In the genomic region with DNA sequence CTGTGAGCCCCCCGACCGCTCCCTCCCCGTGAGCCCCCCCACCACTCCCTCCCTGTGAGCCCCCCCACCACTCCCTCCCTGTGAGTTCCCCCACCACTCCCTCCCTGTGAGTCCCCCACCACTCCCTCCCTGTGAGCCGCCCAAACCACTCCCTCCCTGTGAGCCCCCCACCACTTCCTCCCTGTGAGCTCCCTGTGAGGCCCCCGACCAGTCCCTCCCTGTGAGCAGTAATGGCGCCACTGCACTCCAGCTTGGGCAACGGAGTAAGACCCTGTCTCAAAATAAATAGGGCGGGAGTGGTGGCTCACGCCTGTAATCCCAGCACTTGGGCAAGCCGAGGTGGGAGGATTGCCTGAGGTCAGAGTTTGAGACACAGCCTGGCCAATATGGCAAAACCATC, we compare ENCODE assay signal across 1 cellular context.
TF ChIP-seq lines count a peak whose summit lies in the region.

No MANE protein-coding gene starts in this region.

TF ChIP-seq in HEK293, 187 proteins besides CTCF, POLR2A, EP300 and RAD21:
- peak; percentile 35 for TF ChIP-seq GLIS1 (tag by site-specific recombination; IDR thresholded peaks at IDR 0.05)
- TF ChIP-seq ZNF692 (tag by site-specific recombination; IDR thresholded peaks at IDR 0.05) = no peak
TF ChIP-seq in HEK293: peak in this region for 1.
